Comparison of ENCODE assay signal across 1 cellular context in the genomic region with DNA sequence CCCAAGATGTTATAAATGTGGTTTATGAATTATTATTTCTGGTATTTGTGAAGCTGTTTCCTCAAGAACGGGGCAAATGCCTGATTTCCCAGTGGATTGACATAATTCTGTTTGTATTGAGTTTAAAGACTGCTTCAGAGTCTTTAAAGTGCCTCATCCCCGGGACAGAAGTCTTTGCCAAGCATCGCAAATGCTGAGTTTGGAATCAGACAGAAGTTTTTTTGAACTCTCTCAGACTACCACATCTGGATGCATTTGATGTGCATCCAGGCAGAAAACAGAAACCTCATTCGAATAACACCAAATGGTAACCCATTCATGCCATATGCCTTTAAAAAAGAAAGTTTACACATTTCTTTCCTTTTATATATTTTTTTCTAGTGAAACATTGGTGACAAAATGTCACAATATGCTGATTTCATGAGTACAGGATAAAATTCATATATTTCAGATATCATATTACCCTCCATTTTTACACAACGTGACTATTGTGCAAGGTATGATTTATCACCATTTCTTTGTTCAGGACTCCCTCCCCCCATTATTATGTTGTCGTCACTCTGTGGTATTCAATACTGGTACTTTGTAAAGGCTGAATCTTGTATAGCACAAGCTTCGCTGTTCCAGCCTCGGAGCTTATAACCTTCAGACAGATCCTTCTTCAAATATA.
TF ChIP-seq lines count a peak whose summit lies in the region.

No MANE protein-coding gene starts in this region.

TF ChIP-seq in K562, 482 proteins besides CTCF, POLR2A, EP300 and RAD21 (continued from another document):
- TF ChIP-seq NELFE (IDR thresholded peaks at IDR 0.05; ENCODE audit: insufficient read depth, insufficient read length) (no peak), MEF2D (tag; conservative IDR thresholded peaks at IDR 0.05; ENCODE audit: low read depth) (no peak), ZNF316 (IDR thresholded peaks at IDR 0.05) (no peak)
